Comparison of ENCODE assay signal across 9 cellular contexts in the genomic region with DNA sequence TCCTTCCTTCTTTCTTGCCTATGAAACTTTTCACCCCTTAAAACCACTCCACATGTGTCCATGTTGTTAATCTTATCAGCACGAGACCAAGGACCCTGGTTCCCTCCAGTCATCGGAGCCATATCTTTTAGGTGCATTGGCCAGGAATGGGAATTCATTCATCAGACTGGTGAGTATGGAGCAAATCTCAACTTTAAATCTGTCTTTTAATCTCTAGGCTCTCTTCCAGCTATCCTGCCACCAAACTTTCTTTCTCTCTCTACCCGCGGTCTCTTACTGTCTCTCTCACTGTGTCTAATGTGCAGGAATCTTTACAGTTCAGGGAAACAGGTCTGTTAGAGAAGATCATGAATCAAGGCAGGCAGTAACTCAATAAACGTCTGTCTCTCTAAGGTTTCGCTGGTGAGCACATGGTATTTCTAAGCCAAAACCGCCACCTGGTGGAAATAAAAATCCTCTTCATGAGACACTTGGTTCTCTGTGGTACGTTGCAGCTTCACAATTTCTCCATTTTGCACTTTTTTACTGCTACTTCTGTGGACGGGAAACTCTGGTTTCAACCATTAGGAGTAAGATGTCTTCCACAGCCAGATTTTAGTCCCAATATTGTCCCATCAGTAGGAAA.
DNase-seq lines count a peak whose midpoint lies in the region; ATAC-seq, FAIRE-seq and TF ChIP-seq lines count a peak whose summit lies in the region.
"Had no signal": no experiment of that assay in that cellular context is flagged by ENCODE, and none has a peak within 500 bp of the region (broad histone marks: within the 10 kb centered on the region; RNA-seq: fewer than 3 reads in every experiment).

No MANE protein-coding gene starts in this region.

- no peak overlapping the region for H3K4me2 ChIP-seq in Loucy (ENCODE audit: low read depth, low read length, poor library complexity, severe bottlenecking)

- no peaks in the 10 kb centered on the region for H3K36me3 ChIP-seq in Loucy (ENCODE audit: insufficient read depth, low read length)

- H3K4me3 Mint-ChIP-seq in stimulated activated effector memory CD8-positive, alpha-beta T cell treated with anti-CD3 and anti-CD28 coated beads, Interleukin-12 subunit alpha, Interleukin-12 subunit beta, amount 100 ng/mL, for 72 hours: no peak overlapping the region

- H3K27me3 ChIP-seq in Loucy (ENCODE audit: insufficient read depth, low read length, poor library complexity, severe bottlenecking): no peaks in the 10 kb centered on the region

- no peaks in the 10 kb centered on the region for H3K4me1 ChIP-seq in Loucy (ENCODE audit: insufficient read depth, low read length, poor library complexity, severe bottlenecking)

- peak overlapping the region; percentile 49; the same call in 1 of the 2 replicates for H2AFZ ChIP-seq in Loucy (ENCODE audit: low read length)

- ATAC-seq in stimulated activated effector memory CD8-positive, alpha-beta T cell treated with anti-CD3 and anti-CD28 coated beads, Interleukin-12 subunit alpha, Interleukin-12 subunit beta, amount 100 ng/mL, for 72 hours: peak; percentile 60
- no peak for ATAC-seq in HG02763 (IDR thresholded peaks at IDR 0.05; ENCODE audit: unreplicated experiment)

- H3F3A ChIP-seq in Loucy (ENCODE audit: low read depth): no peaks in the 10 kb centered on the region

- H3K9ac ChIP-seq in Loucy (ENCODE audit: low read depth, low read length, poor library complexity, severe bottlenecking): no peak overlapping the region

- CTCF ChIA-PET in RWPE1 (lab: Yijun Ruan, JAX): interaction anchor here (0.6 to 2.6 kb wide), 4 partner anchors 120 to 162 kb away, joined by 3 to 12 read pairs (median 4); no protein-coding TSS in a partner anchor

- DNase-seq in NCI-H1436 (lab: John Stamatoyannopoulos, UW) (peak; percentile 42), NCI-H1436 treated with DMSO at 0.1 percent for 48 hours (lab: John Stamatoyannopoulos, UW) (no peak), RWPE1 (ENCODE audit: low spot score) (peak; percentile 27), astrocyte of the spinal cord (ENCODE audit: low read depth, low spot score) (peak; percentile 20)
- DNase-seq in stimulated activated effector memory CD8-positive, alpha-beta T cell treated with anti-CD3 and anti-CD28 coated beads, Interleukin-12 subunit alpha, Interleukin-12 subunit beta, amount 100 ng/mL, for 72 hours (ENCODE audit: low spot score in 2 of 2): peak; percentile 17 to 57

- H4K20me1 ChIP-seq in Loucy (ENCODE audit: insufficient read depth, low read length, poor library complexity, severe bottlenecking): no peaks in the 10 kb centered on the region

- no peaks in the 10 kb centered on the region for H3K9me3 ChIP-seq in Loucy (ENCODE audit: insufficient read depth, low read depth, low read length)

- H3K9me2 ChIP-seq in Loucy (replicated peaks; ENCODE audit: low read depth, low read length): no peaks in the 10 kb centered on the region

- H3K36me3 Mint-ChIP-seq in stimulated activated effector memory CD8-positive, alpha-beta T cell treated with anti-CD3 and anti-CD28 coated beads, Interleukin-12 subunit alpha, Interleukin-12 subunit beta, amount 100 ng/mL, for 72 hours: no peaks in the 10 kb centered on the region

- H3K4me1 Mint-ChIP-seq in stimulated activated effector memory CD8-positive, alpha-beta T cell treated with anti-CD3 and anti-CD28 coated beads, Interleukin-12 subunit alpha, Interleukin-12 subunit beta, amount 100 ng/mL, for 72 hours: peaks cover 20% of the 10 kb centered on the region

- H3K27ac Mint-ChIP-seq in stimulated activated effector memory CD8-positive, alpha-beta T cell treated with anti-CD3 and anti-CD28 coated beads, Interleukin-12 subunit alpha, Interleukin-12 subunit beta, amount 100 ng/mL, for 72 hours: no peak overlapping the region

- in situ Hi-C loops in astrocyte of the spinal cord (cut with HindIII; ENCODE audit: low sequenced_read_pairs): no loop called here

- no peak overlapping the region for H3K4me3 ChIP-seq in Loucy (ENCODE audit: low read length, poor library complexity, severe bottlenecking)
- no peak overlapping the region for H3K4me3 ChIP-seq in astrocyte of the spinal cord (ENCODE audit: low read depth, low read length)

- peak; percentile 99 for FAIRE-seq in islet of Langerhans (lab: Jason Lieb, UNC)
- FAIRE-seq: colon had no signal

- H3K27ac ChIP-seq in RWPE1: no peak overlapping the region

- H3K9me3 Mint-ChIP-seq in stimulated activated effector memory CD8-positive, alpha-beta T cell treated with anti-CD3 and anti-CD28 coated beads, Interleukin-12 subunit alpha, Interleukin-12 subunit beta, amount 100 ng/mL, for 72 hours: no peaks in the 10 kb centered on the region

- POLR2A ChIA-PET in RWPE1 (lab: Yijun Ruan, JAX; ENCODE audit: low non-redundant PET): no interaction called here

- no peaks in the 10 kb centered on the region for H3K79me2 ChIP-seq in Loucy (ENCODE audit: insufficient read depth, low read length)

- TF ChIP-seq CTCF in Loucy (conservative IDR thresholded peaks at IDR 0.05; ENCODE audit: low read length): peak; percentile 70
- peak; percentile 54 for TF ChIP-seq CTCF in RWPE1 (conservative IDR thresholded peaks at IDR 0.05; ENCODE audit: low read depth)
- peak; percentile 35 for TF ChIP-seq CTCF in astrocyte of the spinal cord (IDR thresholded peaks at IDR 0.05; ENCODE audit: low read depth, low read length)
